In the genomic region with DNA sequence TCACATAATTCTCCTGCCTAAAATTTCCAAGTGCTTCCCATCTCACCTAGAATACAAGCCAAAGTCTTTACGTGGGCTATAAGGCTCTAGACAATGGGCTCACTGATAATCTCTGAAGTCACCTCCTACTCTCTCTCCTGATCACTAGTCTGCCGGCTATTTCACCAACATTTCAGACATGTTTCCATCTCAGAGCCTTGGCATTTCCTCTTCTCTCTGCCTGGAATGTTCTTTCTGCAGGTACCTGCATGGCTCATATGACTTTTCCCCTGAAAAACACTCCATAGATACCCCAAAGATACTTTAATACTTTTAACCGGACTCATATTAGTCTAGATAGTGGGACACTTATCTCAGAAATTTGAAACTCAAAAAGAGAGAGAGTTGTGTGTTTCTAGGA, we compare ENCODE assay signal across 19 cellular contexts. TPM values are rescaled to one million over a fixed set of nuclear protein-coding genes. Genes with fewer than 3 reads are reported as not detected.
DNase-seq lines count a peak whose midpoint lies in the region; ATAC-seq and TF ChIP-seq lines count a peak whose summit lies in the region.
"Had no signal": no experiment of that assay in that cellular context is flagged by ENCODE, and none has a peak within 500 bp of the region (broad histone marks: within the 10 kb centered on the region; RNA-seq: fewer than 3 reads in every experiment).

No MANE protein-coding gene starts in this region.

- H3K9me3 Mint-ChIP-seq in T-helper 2 cell treated with Interferon-gamma antibody and Interleukin-4, amounts not matched to agents 5 μg/mL and 100 μg/mL, for 36 hours: no peaks in the 10 kb centered on the region
- no peaks in the 10 kb centered on the region for H3K9me3 Mint-ChIP-seq in WTC11
- H3K9me3 Mint-ChIP-seq: CD4-positive, CD25-positive, alpha-beta regulatory T cell; central memory CD8-positive, alpha-beta T cell; neural progenitor cell had no signal

- peaks cover 33% of the 10 kb centered on the region for H3K4me1 Mint-ChIP-seq in T-helper 2 cell treated with Interferon-gamma antibody and Interleukin-4, amounts not matched to agents 5 μg/mL and 100 μg/mL, for 36 hours (ENCODE audit: low read depth)
- H3K4me1 Mint-ChIP-seq in WTC11: peaks cover 25% of the 10 kb centered on the region
- H3K4me1 Mint-ChIP-seq: central memory CD8-positive, alpha-beta T cell; neural progenitor cell had no signal

- TF ChIP-seq CTCF in WTC11 (IDR thresholded peaks at IDR 0.05): no peak

- H3K36me3 ChIP-seq in SJCRH30: no peaks in the 10 kb centered on the region

- no peaks in the 10 kb centered on the region for H3K27me3 Mint-ChIP-seq in T-helper 2 cell treated with Interferon-gamma antibody and Interleukin-4, amounts not matched to agents 5 μg/mL and 100 μg/mL, for 36 hours (ENCODE audit: low read depth)
- no peaks in the 10 kb centered on the region for H3K27me3 Mint-ChIP-seq in WTC11 (ENCODE audit: low read depth)
- H3K27me3 Mint-ChIP-seq: CD4-positive, CD25-positive, alpha-beta regulatory T cell; central memory CD8-positive, alpha-beta T cell had no signal

- peaks cover 21% of the 10 kb centered on the region for H3K36me3 Mint-ChIP-seq in T-helper 2 cell treated with Interferon-gamma antibody and Interleukin-4, amounts not matched to agents 5 μg/mL and 100 μg/mL, for 36 hours (ENCODE audit: low read depth)
- H3K36me3 Mint-ChIP-seq in WTC11: peaks cover 45% of the 10 kb centered on the region

- H3K4me1 ChIP-seq in SJCRH30: no peaks in the 10 kb centered on the region
- H3K4me1 ChIP-seq: neural progenitor cell had no signal

- no peaks in the 10 kb centered on the region for H3K9me3 ChIP-seq in SJCRH30 (replicated peaks)

- peak overlapping the region; percentile 69 for H3K27ac ChIP-seq in epithelial cell of prostate
- H3K27ac ChIP-seq in SJCRH30: no peak overlapping the region
- H3K27ac ChIP-seq: neural progenitor cell, PC-9 had no signal

- no peaks in the 10 kb centered on the region for H3K27me3 ChIP-seq in SJCRH30
- H3K27me3 ChIP-seq: neural progenitor cell had no signal

- CTCF ChIA-PET in WTC11 (lab: Charles Lee): interaction anchor here (1.1 kb wide), 1 partner anchor 33 kb away, joined by 3 read pairs; a partner anchor contains a TSS

- H3K4me3 Mint-ChIP-seq in T-helper 2 cell treated with Interferon-gamma antibody and Interleukin-4, amounts not matched to agents 5 μg/mL and 100 μg/mL, for 36 hours: peak overlapping the region; percentile 24
- H3K4me3 Mint-ChIP-seq in WTC11: no peak overlapping the region
- H3K4me3 Mint-ChIP-seq: central memory CD8-positive, alpha-beta T cell; neural progenitor cell had no signal

- ATAC-seq in WTC11: no peak
- ATAC-seq: sciatic nerve had no signal

- peak overlapping the region; percentile 78 for H3K27ac Mint-ChIP-seq in T-helper 2 cell treated with Interferon-gamma antibody and Interleukin-4, amounts not matched to agents 5 μg/mL and 100 μg/mL, for 36 hours
- H3K27ac Mint-ChIP-seq in WTC11: peak overlapping the region; percentile 74
- H3K27ac Mint-ChIP-seq: neural progenitor cell had no signal

- H3K4me3 ChIP-seq in SJCRH30: no peak overlapping the region
- H3K4me3 ChIP-seq: neural progenitor cell, PC-9 had no signal

- no peak for DNase-seq in T-helper 2 cell treated with Interferon-gamma antibody and Interleukin-4, amounts not matched to agents 5 μg/mL and 100 μg/mL, for 36 hours (ENCODE audit: low spot score)
- DNase-seq in T-helper 2 cell: no peak
- no peak for DNase-seq in WTC11 (ENCODE audit: low spot score)
- no peak for DNase-seq in epithelial cell of prostate (ENCODE audit: low read depth, low spot score)
- peak; percentile 41 for DNase-seq in renal cortical epithelial cell (ENCODE audit: low read depth)
- no peak for DNase-seq in SJCRH30
- DNase-seq in NCI-H524 treated with DMSO at 0.1 percent for 48 hours (lab: John Stamatoyannopoulos, UW): no peak
- no peak for DNase-seq in amniotic stem cell (lab: John Stamatoyannopoulos, UW)
- DNase-seq: activated CD4-positive, CD25-positive, alpha-beta regulatory T cell treated with anti-CD3 and anti-CD28 coated beads, Interleukin-2, amount 50 U/mL, for 72 hours; CD4-positive, CD25-positive, alpha-beta regulatory T cell; EL; NCI-H524; PC-9; stimulated activated CD4-positive, alpha-beta T cell treated with anti-CD3 and anti-CD28 coated beads, Interleukin-4, amount 100 ng/mL, for 4 hours; stimulated activated naive CD4-positive, alpha-beta T cell had no signal

- POLR2A ChIA-PET in WTC11 (lab: Charles Lee): interaction anchor here (1.7 kb wide), 1 partner anchor 51 kb away, joined by 4 read pairs; no protein-coding TSS in a partner anchor

TF ChIP-seq in WTC11, 78 proteins besides CTCF, POLR2A, EP300 and RAD21:
- TF ChIP-seq ZNF219 (CRISPR knock-in tag; IDR thresholded peaks at IDR 0.05; ENCODE audit: borderline replicate concordance) (no peak), IRF2 (CRISPR knock-in tag; IDR thresholded peaks at IDR 0.05; ENCODE audit: borderline replicate concordance, low read depth) (no peak), CREB1 (CRISPR knock-in tag; IDR thresholded peaks at IDR 0.05) (no peak), PRRX2 (CRISPR knock-in tag; IDR thresholded peaks at IDR 0.05) (no peak)
- TF ChIP-seq, protein P1, sequence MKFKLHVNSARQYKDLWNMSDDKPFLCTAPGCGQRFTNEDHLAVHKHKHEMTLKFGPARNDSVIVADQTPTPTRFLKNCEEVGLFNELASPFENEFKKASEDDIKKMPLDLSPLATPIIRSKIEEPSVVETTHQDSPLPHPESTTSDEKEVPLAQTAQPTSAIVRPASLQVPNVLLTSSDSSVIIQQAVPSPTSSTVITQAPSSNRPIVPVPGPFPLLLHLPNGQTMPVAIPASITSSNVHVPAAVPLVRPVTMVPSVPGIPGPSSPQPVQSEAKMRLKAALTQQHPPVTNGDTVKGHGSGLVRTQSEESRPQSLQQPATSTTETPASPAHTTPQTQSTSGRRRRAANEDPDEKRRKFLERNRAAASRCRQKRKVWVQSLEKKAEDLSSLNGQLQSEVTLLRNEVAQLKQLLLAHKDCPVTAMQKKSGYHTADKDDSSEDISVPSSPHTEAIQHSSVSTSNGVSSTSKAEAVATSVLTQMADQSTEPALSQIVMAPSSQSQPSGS (CRISPR knock-in tag; IDR thresholded peaks at IDR 0.05; ENCODE audit: borderline replicate concordance, low read depth): no peak

RNA-seq across cellular contexts. Expression of a gene that starts 32.7 kb away (rescaled TPM):
- total RNA-seq in WTC11 (2021) (46.8 to 56.1 TPM (median 54.1 TPM) in 3 replicates), renal cortical epithelial cell (1.9 and 2.3 TPM in 2 replicates)
- total RNA-seq in SJCRH30 (2014; rRNA removed; shearing (Covaris generic)): not detected in 2 replicates
- total RNA-seq: H4 had no signal

Comparison
In these comparisons a context has a peak if more than half of its experiments do, and no peak if none do; other contexts are left out.
1. RNA of a gene that starts 32.7 kb away (total RNA-seq): 46.8 to 56.1 TPM in WTC11; 1.9 to 2.3 TPM in renal cortical epithelial cell and not detected in SJCRH30; every median in the first group is over 10 times any median in the second.